In the genomic region with DNA sequence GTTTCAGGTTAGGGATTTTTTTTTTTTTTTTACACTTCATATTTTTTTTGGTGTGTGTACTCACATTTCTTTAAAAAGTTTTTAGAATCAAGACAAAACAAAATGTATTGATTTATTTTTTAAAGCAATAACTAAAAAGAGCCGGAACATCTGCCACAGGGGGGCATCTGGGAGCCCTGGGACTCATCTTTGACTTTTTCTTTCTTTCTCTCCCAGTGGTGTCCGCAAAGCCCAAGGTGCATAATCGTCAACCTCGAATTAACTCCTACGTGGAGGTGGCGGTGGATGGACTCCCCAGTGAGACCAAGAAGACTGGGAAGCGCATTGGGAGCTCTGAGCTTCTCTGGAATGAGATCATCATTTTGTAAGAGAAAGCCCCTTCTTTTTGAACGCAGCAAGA, we compare ENCODE assay signal across 15 cellular contexts. TPM values are rescaled to one million over a fixed set of nuclear protein-coding genes. Genes with fewer than 3 reads are reported as not detected.
DNase-seq lines count a peak whose midpoint lies in the region; ATAC-seq, FAIRE-seq and TF ChIP-seq lines count a peak whose summit lies in the region.
"Had no signal": no experiment of that assay in that cellular context is flagged by ENCODE, and none has a peak within 500 bp of the region (broad histone marks: within the 10 kb centered on the region; RNA-seq: fewer than 3 reads in every experiment).

No MANE protein-coding gene starts in this region.

- H3K27me3 Mint-ChIP-seq in nephron (ENCODE audit: low read depth) = no peaks in the 10 kb centered on the region
- H3K27me3 Mint-ChIP-seq: effector memory CD8-positive, alpha-beta T cell had no signal

- H4K20me1 ChIP-seq in H1 (replicated peaks in 1 of 2; ENCODE audit: control insufficient read depth in 1 of 2, insufficient read depth in 2 of 2, low read length in 2 of 2) (no peaks in the 10 kb centered on the region), Karpas-422 (ENCODE audit: insufficient read depth, low read depth, low read length) (no peaks in the 10 kb centered on the region)

- H3K4me3 Mint-ChIP-seq in nephron = no peak overlapping the region
- H3K4me3 Mint-ChIP-seq: effector memory CD8-positive, alpha-beta T cell had no signal

- H3K9me2 ChIP-seq in Karpas-422 (replicated peaks; ENCODE audit: insufficient read depth, low read length) = no peaks in the 10 kb centered on the region

- no peak overlapping the region for H3K4ac ChIP-seq in H1 (replicated peaks; ENCODE audit: insufficient read length, low read depth, low read length)

- H3K36me3 ChIP-seq in H1 (ENCODE audit: control insufficient read depth in 2 of 4, insufficient read depth in 4 of 4, low read length in 3 of 4) (peaks cover 5 to 8% (median 7%) of the 10 kb centered on the region in 4 experiments; a peak in 6 of 8 replicates), Karpas-422 (ENCODE audit: insufficient read depth, low read length) (peaks cover 6% of the 10 kb centered on the region; the same call in 1 of the 2 replicates)

- H3K4me1 Mint-ChIP-seq in nephron = peaks cover 12% of the 10 kb centered on the region

- H2AFZ ChIP-seq in H1 (ENCODE audit: low read length) (no peak overlapping the region), Karpas-422 (ENCODE audit: low read length) (no peak overlapping the region)

- H3K9me3 ChIP-seq in H1 (ENCODE audit: insufficient read depth in 2 of 2, low read depth in 1 of 2, low read length in 1 of 2) = no peaks in the 10 kb centered on the region
- no peaks in the 10 kb centered on the region for H3K9me3 ChIP-seq in Karpas-422 (ENCODE audit: low read length)
- H3K9me3 ChIP-seq: vagina had no signal

- FAIRE-seq in H1 (lab: Jason Lieb, UNC) = no peak
- FAIRE-seq: GM12891, kidney, RCC 7860 had no signal

- H4K8ac ChIP-seq in H1 (ENCODE audit: extremely low read depth, insufficient read depth, low read length) = no peak overlapping the region

- H3K36me3 Mint-ChIP-seq in nephron (ENCODE audit: low read depth) = peaks cover 18% of the 10 kb centered on the region

- ATAC-seq in HG03159 (IDR thresholded peaks at IDR 0.05; ENCODE audit: unreplicated experiment) = no peak
- ATAC-seq in HG03139 (IDR thresholded peaks at IDR 0.05; ENCODE audit: unreplicated experiment) = no peak
- ATAC-seq: effector memory CD8-positive, alpha-beta T cell had no signal

- 71% methylated on average over 8 of the region's 8 CpGs; no CpG with 5 or more reads in 1 of the 2 experiments for WGBS in H1 (ENCODE audit: extremely low coverage in 1 of 2, insufficient coverage in 1 of 2, insufficient read length in 1 of 2, insufficient replicate concordance in 2 of 2, low coverage in 1 of 2, low lambda C conversion rate in 2 of 2, missing lambda C conversion rate in 1 of 2), 2 experiments

- H3K14ac ChIP-seq in H1 (ENCODE audit: insufficient read length) = no peak overlapping the region

- CTCF ChIA-PET in H1 (lab: Charles Lee; ENCODE audit: partially characterized antibody) = interaction anchor here (0.6 to 7.2 kb wide), 9 partner anchors 15 to 263 kb away, joined by 3 to 123 read pairs (median 4); no protein-coding TSS in a partner anchor

- TF ChIP-seq POLR2A in H1 (IDR thresholded peaks at IDR 0.05; ENCODE audit: control extremely low read depth in 1 of 2, low read depth in 2 of 2, low read length in 2 of 2) = no peak

- no peak overlapping the region for H2BK5ac ChIP-seq in H1 (ENCODE audit: low read depth, low read length)

- no peak overlapping the region for H2BK120ac ChIP-seq in H1 (replicated peaks; ENCODE audit: low read depth, low read length)

- DNase-seq in AG08396 (ENCODE audit: low spot score) (peak; percentile 25), H1 (ENCODE audit: low read depth in 1 of 2, low spot score in 2 of 2) (no peak), Karpas-422 (no peak), H4 (ENCODE audit: low spot score) (no peak)
- DNase-seq: COR-L47; effector memory CD8-positive, alpha-beta T cell; kidney; NCI-H2029 treated with DMSO at 0.1 percent for 48 hours had no signal

- peak; percentile 32 to 48; a peak in 3 of 4 replicates for TF ChIP-seq RAD21 in H1 (IDR thresholded peaks at IDR 0.05 in 1 of 2, conservative IDR thresholded peaks at IDR 0.05 in 1 of 2; ENCODE audit: low read depth in 2 of 2, low read length in 2 of 2)

- H4K91ac ChIP-seq in H1 (replicated peaks; ENCODE audit: insufficient read length, low read length) = no peak overlapping the region

- H3K27ac ChIP-seq in H1 (ENCODE audit: low read depth, low read length) = no peak overlapping the region
- no peak overlapping the region for H3K27ac ChIP-seq in Karpas-422 (ENCODE audit: low read length)
- H3K27ac ChIP-seq: vagina had no signal

- H3K9me3 Mint-ChIP-seq in nephron = no peaks in the 10 kb centered on the region
- H3K9me3 Mint-ChIP-seq: effector memory CD8-positive, alpha-beta T cell had no signal

- H3K9ac ChIP-seq in H1 (replicated peaks in 1 of 4; ENCODE audit: extremely low read depth in 1 of 4, low read depth in 3 of 4, low read length in 3 of 4) = no peak overlapping the region
- no peak overlapping the region for H3K9ac ChIP-seq in Karpas-422 (ENCODE audit: low read length)

- H3K27me3 ChIP-seq in H1 (replicated peaks in 1 of 4; ENCODE audit: control insufficient read depth in 3 of 4, extremely low read depth in 1 of 4, insufficient read depth in 3 of 4, low read length in 3 of 4) (no peaks in the 10 kb centered on the region), Karpas-422 (ENCODE audit: low read length) (no peaks in the 10 kb centered on the region)
- H3K27me3 ChIP-seq: vagina had no signal

- no peak overlapping the region for H3K56ac ChIP-seq in H1 (replicated peaks; ENCODE audit: insufficient read length, low read depth, low read length)

- no peak overlapping the region for H2BK20ac ChIP-seq in H1 (ENCODE audit: low read length)

- no peak overlapping the region for H3K4me2 ChIP-seq in H1 (ENCODE audit: insufficient read depth in 1 of 2, low read depth in 2 of 2, low read length in 2 of 2)
- no peak overlapping the region for H3K4me2 ChIP-seq in Karpas-422 (ENCODE audit: low read depth, low read length, poor library complexity, severe bottlenecking)

- peaks cover 0 to 5% (median 0%) of the 10 kb centered on the region in 4 experiments; a peak in 2 of 7 replicates for H3K4me1 ChIP-seq in H1 (replicated peaks in 1 of 4; ENCODE audit: control insufficient read depth in 3 of 4, insufficient read depth in 4 of 4, low read length in 3 of 4)
- H3K4me1 ChIP-seq in Karpas-422 (ENCODE audit: low read length) = peaks cover 8% of the 10 kb centered on the region
- H3K4me1 ChIP-seq: vagina had no signal

- no peak overlapping the region for H3K23ac ChIP-seq in H1 (ENCODE audit: insufficient read length)

- TF ChIP-seq CTCF in LNCAP (IDR thresholded peaks at IDR 0.05) (peak; percentile 22; the same call in 1 of the 2 replicates), H1 (IDR thresholded peaks at IDR 0.05; ENCODE audit: control extremely low read depth in 1 of 3, insufficient read depth in 1 of 3, low read depth in 1 of 3, low read length in 3 of 3) (peak; percentile 5 to 45 (median 17)), nephron (IDR thresholded peaks at IDR 0.05; ENCODE audit: unreplicated experiment in 3 of 3) (peak; percentile 27 to 40 (median 38))

- H2BK15ac ChIP-seq in H1 (ENCODE audit: low read length) = no peak overlapping the region

- TF ChIP-seq EP300 in H1 (IDR thresholded peaks at IDR 0.05; ENCODE audit: borderline replicate concordance in 1 of 2, low read depth in 2 of 2, low read length in 2 of 2) = no peak

- no peak overlapping the region for H2BK12ac ChIP-seq in H1 (ENCODE audit: low read depth, low read length)

- H3K79me2 ChIP-seq in H1 (ENCODE audit: control insufficient read depth in 1 of 2, insufficient read depth in 2 of 2, low read length in 2 of 2) (no peaks in the 10 kb centered on the region), Karpas-422 (ENCODE audit: low read length) (peaks cover 20% of the 10 kb centered on the region)

- H4K5ac ChIP-seq in H1 (ENCODE audit: insufficient read length, low read depth, low read length) = no peak overlapping the region

- no peak overlapping the region for H3K27ac Mint-ChIP-seq in nephron
- H3K27ac Mint-ChIP-seq: effector memory CD8-positive, alpha-beta T cell had no signal

- H3K79me1 ChIP-seq in H1 (ENCODE audit: low read depth, low read length) = no peaks in the 10 kb centered on the region

- H2AK5ac ChIP-seq in H1 (ENCODE audit: low read depth, low read length) = no peak overlapping the region

- H3K4me3 ChIP-seq in H1 (ENCODE audit: extremely low read depth in 1 of 4, insufficient read depth in 2 of 4, low read depth in 3 of 4, low read length in 4 of 4) (no peak overlapping the region), Karpas-422 (ENCODE audit: low read length) (no peak overlapping the region)
- H3K4me3 ChIP-seq: vagina had no signal

- 0 out of 2 replicates have a peak, but pooled peaks cover 1% of the 10 kb centered on the region for H3K23me2 ChIP-seq in H1 (ENCODE audit: low read depth, low read length)

- no peak overlapping the region for H3K18ac ChIP-seq in H1 (ENCODE audit: extremely low read depth, low read length)

- POLR2A ChIA-PET in H1 (lab: Charles Lee; ENCODE audit: partially characterized antibody) = interaction anchor here (0.6 kb wide), 1 partner anchor 88 kb away, joined by 3 read pairs; no protein-coding TSS in a partner anchor

RNA-seq across cellular contexts. Expression of gene WWP2, which starts 36.3 kb away (rescaled TPM):
- 42.2 and 44.3 TPM in 2 replicates for total RNA-seq in H1 (2021; fragmentation: NEBNext Ultra II Directional; extraction: Animal tissue kit (Norgen Biotek cat#: 25700))
- polyA plus RNA-seq in H1 (2011; rRNA removed) = 14.1 and 37.6 TPM in 2 replicates
- polyA plus RNA-seq in H1 (2011; cell fraction: cytosol; rRNA removed) = 11.2 TPM
- polyA plus RNA-seq in H1 (2011; cell fraction: nucleus; rRNA removed) = 36.5 TPM
- polyA plus RNA-seq in H1 (2012, experiment 1 of 2) = 26.9 to 31.9 TPM (median 29.8 TPM) in 4 replicates
- polyA plus RNA-seq in H1 (2012, experiment 2 of 2) = 20.9 TPM
- 21.8 TPM for polyA plus RNA-seq in H1 (2013, experiment 1 of 2)
- 19.7 TPM for polyA plus RNA-seq in H1 (2013, experiment 2 of 2)
- 18.5 and 23.8 TPM in 2 replicates for polyA minus RNA-seq in H1 (2011; rRNA and poly(A)+ RNA removed)
- polyA minus RNA-seq in H1 (2011; cell fraction: cytosol; rRNA and poly(A)+ RNA removed) = 16.5 TPM
- polyA minus RNA-seq in H1 (2011; cell fraction: nucleus; rRNA and poly(A)+ RNA removed) = 22.4 TPM
- total RNA-seq in Karpas-422 (2014; rRNA removed; shearing (Covaris generic); ENCODE audit: low replicate concordance) = 30.7 and 42.0 TPM in 2 replicates
- total RNA-seq in H4 (2014; rRNA removed; shearing (Covaris generic)) = 12.6 and 15.1 TPM in 2 replicates

RNA-seq across cellular contexts. Expression of gene NOB1, which starts 43.7 kb away (rescaled TPM):
- 88.2 and 92.5 TPM in 2 replicates for total RNA-seq in H1 (2021; fragmentation: NEBNext Ultra II Directional; extraction: Animal tissue kit (Norgen Biotek cat#: 25700))
- polyA plus RNA-seq in H1 (2011; rRNA removed) = 108 and 127 TPM in 2 replicates
- polyA plus RNA-seq in H1 (2011; cell fraction: cytosol; rRNA removed) = 134 TPM
- polyA plus RNA-seq in H1 (2011; cell fraction: nucleus; rRNA removed) = 106 TPM
- 77.1 to 120 TPM (median 115 TPM) in 4 replicates for polyA plus RNA-seq in H1 (2012, experiment 1 of 2)
- polyA plus RNA-seq in H1 (2012, experiment 2 of 2) = 103 TPM
- 69.4 TPM for polyA plus RNA-seq in H1 (2013, experiment 1 of 2)
- 70.7 TPM for polyA plus RNA-seq in H1 (2013, experiment 2 of 2)
- 83.3 and 98.7 TPM in 2 replicates for polyA minus RNA-seq in H1 (2011; rRNA and poly(A)+ RNA removed)
- 75.2 TPM for polyA minus RNA-seq in H1 (2011; cell fraction: cytosol; rRNA and poly(A)+ RNA removed)
- polyA minus RNA-seq in H1 (2011; cell fraction: nucleus; rRNA and poly(A)+ RNA removed) = 69.7 TPM
- 50.5 and 68.3 TPM in 2 replicates for total RNA-seq in Karpas-422 (2014; rRNA removed; shearing (Covaris generic); ENCODE audit: low replicate concordance)
- 13.3 and 20.2 TPM in 2 replicates for total RNA-seq in H4 (2014; rRNA removed; shearing (Covaris generic))
